8 cellular contexts compared by ENCODE assay signal in the genomic region with DNA sequence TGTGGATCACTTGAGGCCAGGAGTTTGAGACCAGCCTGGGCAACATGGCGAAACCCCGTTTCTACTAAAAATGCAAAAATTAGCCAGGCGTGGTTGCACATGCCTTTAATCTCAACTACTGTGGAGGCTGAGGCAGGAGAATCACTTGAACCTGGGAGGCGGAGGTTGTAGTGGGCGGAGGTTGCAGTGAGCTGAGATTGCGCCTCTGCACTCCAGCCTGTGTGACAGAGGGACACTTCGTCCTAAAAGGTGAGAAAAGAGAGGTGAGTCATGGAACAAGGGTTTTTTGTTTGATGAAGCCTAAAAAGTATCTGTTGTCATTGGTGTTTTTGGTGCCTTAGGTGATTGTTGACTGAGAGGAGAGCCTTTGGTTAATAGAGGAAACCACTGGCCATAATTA. TPM values are rescaled to one million over a fixed set of nuclear protein-coding genes. Genes with fewer than 3 reads are reported as not detected.
DNase-seq lines count a peak whose midpoint lies in the region; ATAC-seq lines count a peak whose summit lies in the region.
"Not testable (repeated sequence)": the region's sequence is repeated elsewhere in the genome, so short reads cannot be mapped to it uniquely, and the experiment has no call there.

No MANE protein-coding gene starts in this region.

- not testable (repeated sequence) for H2AK5ac ChIP-seq in mesenchymal stem cell (ENCODE audit: low read length, severe bottlenecking)

- not testable (repeated sequence) for H2BK15ac ChIP-seq in mesenchymal stem cell (ENCODE audit: low read depth, poor library complexity, severe bottlenecking)

- H2AFZ ChIP-seq in mesenchymal stem cell (ENCODE audit: low read depth, low read length), result not testable (repeated sequence)

- not testable (repeated sequence) for H3K18ac ChIP-seq in mesenchymal stem cell (ENCODE audit: low read depth in 1 of 2, low read length in 2 of 2)

- peaks cover 68% of the 10 kb centered on the region for H3K36me3 ChIP-seq in BLaER1
- not testable (repeated sequence) for H3K36me3 ChIP-seq in mesenchymal stem cell (ENCODE audit: control insufficient read depth in 1 of 2, insufficient read depth in 2 of 2, low read depth in 1 of 2, low read length in 2 of 2)

- H3K9me3 Mint-ChIP-seq in activated naive CD8-positive, alpha-beta T cell treated with anti-CD3 and anti-CD28 coated beads, Interleukin-2, amount 10 ng/mL, durations not matched to agents 7 days and 5 days; stimulated activated effector memory CD8-positive, alpha-beta T cell treated with anti-CD3 and anti-CD28 coated beads, Interleukin-12 subunit alpha, Interleukin-12 subunit beta, amount 100 ng/mL, for 72 hours: not testable (repeated sequence)

- H3K36me3 Mint-ChIP-seq in activated naive CD8-positive, alpha-beta T cell treated with anti-CD3 and anti-CD28 coated beads, Interleukin-2, amount 10 ng/mL, durations not matched to agents 7 days and 5 days, result peaks cover 26% of the 10 kb centered on the region
- H3K36me3 Mint-ChIP-seq in stimulated activated effector memory CD8-positive, alpha-beta T cell treated with anti-CD3 and anti-CD28 coated beads, Interleukin-12 subunit alpha, Interleukin-12 subunit beta, amount 100 ng/mL, for 72 hours, result peaks cover 50% of the 10 kb centered on the region

- not testable (repeated sequence) for H3K27me3 ChIP-seq in BLaER1; mesenchymal stem cell (ENCODE audit: control insufficient read depth in 1 of 2, insufficient read depth in 1 of 2, low read length in 2 of 2)

- H3K4me3 ChIP-seq in BLaER1; mesenchymal stem cell (ENCODE audit: insufficient read depth in 1 of 2, low read depth in 1 of 2, low read length in 2 of 2): not testable (repeated sequence)

- peak overlapping the region; percentile 35 for H3K27ac Mint-ChIP-seq in activated naive CD8-positive, alpha-beta T cell treated with anti-CD3 and anti-CD28 coated beads, Interleukin-2, amount 10 ng/mL, durations not matched to agents 7 days and 5 days
- not testable (repeated sequence) for H3K27ac Mint-ChIP-seq in stimulated activated effector memory CD8-positive, alpha-beta T cell treated with anti-CD3 and anti-CD28 coated beads, Interleukin-12 subunit alpha, Interleukin-12 subunit beta, amount 100 ng/mL, for 72 hours

- ATAC-seq in GM18511 (IDR thresholded peaks at IDR 0.05; ENCODE audit: unreplicated experiment), result peak; percentile 48
- peak; percentile 25 for ATAC-seq in HG03442 (IDR thresholded peaks at IDR 0.05; ENCODE audit: unreplicated experiment)
- peak; percentile 38 to 64 for ATAC-seq in activated CD4-positive, CD25-positive, alpha-beta regulatory T cell treated with anti-CD3 and anti-CD28 coated beads, Interleukin-2, amount 50 U/mL, for 24 hours
- not testable (repeated sequence) for ATAC-seq in activated naive CD8-positive, alpha-beta T cell treated with anti-CD3 and anti-CD28 coated beads, Interleukin-2, amount 10 ng/mL, durations not matched to agents 7 days and 5 days (ENCODE audit: low read depth)
- peak; percentile 70 for ATAC-seq in stimulated activated effector memory CD8-positive, alpha-beta T cell treated with anti-CD3 and anti-CD28 coated beads, Interleukin-12 subunit alpha, Interleukin-12 subunit beta, amount 100 ng/mL, for 72 hours

- 93% methylated on average over 7 of the region's 7 CpGs for WGBS in mesenchymal stem cell

- not testable (repeated sequence) for H2BK12ac ChIP-seq in mesenchymal stem cell (ENCODE audit: low read length in 2 of 2)

- not testable (repeated sequence) for H3K9ac ChIP-seq in BLaER1; mesenchymal stem cell (ENCODE audit: low read length)

- POLR2A ChIA-PET in activated naive CD8-positive, alpha-beta T cell treated with anti-CD3 and anti-CD28 coated beads, Interleukin-2, amount 10 ng/mL, durations not matched to agents 7 days and 5 days (lab: Charles Lee), result not testable (repeated sequence)

- H4K20me1 ChIP-seq in BLaER1, result peaks cover 100% of the 10 kb centered on the region

- H3K4me3 Mint-ChIP-seq in activated naive CD8-positive, alpha-beta T cell treated with anti-CD3 and anti-CD28 coated beads, Interleukin-2, amount 10 ng/mL, durations not matched to agents 7 days and 5 days; stimulated activated effector memory CD8-positive, alpha-beta T cell treated with anti-CD3 and anti-CD28 coated beads, Interleukin-12 subunit alpha, Interleukin-12 subunit beta, amount 100 ng/mL, for 72 hours: not testable (repeated sequence)

- H3K4me2 ChIP-seq in BLaER1, result peak overlapping the region; percentile 14; the same call in 1 of the 2 replicates
- H3K4me2 ChIP-seq in mesenchymal stem cell (ENCODE audit: low read length, poor library complexity, severe bottlenecking), result not testable (repeated sequence)

- not testable (repeated sequence) for H3K23ac ChIP-seq in mesenchymal stem cell (ENCODE audit: low read length in 2 of 2)

- not testable (repeated sequence) for H3K14ac ChIP-seq in mesenchymal stem cell (ENCODE audit: low read length in 2 of 2)

- H3K27me3 Mint-ChIP-seq in activated naive CD8-positive, alpha-beta T cell treated with anti-CD3 and anti-CD28 coated beads, Interleukin-2, amount 10 ng/mL, durations not matched to agents 7 days and 5 days, result not testable (repeated sequence)

- H4K8ac ChIP-seq in mesenchymal stem cell (ENCODE audit: low read length), result peak overlapping the region; percentile 91

- H3K79me1 ChIP-seq in mesenchymal stem cell (replicated peaks; ENCODE audit: low read length, poor library complexity, severe bottlenecking), result not testable (repeated sequence)

- peaks cover 41% of the 10 kb centered on the region for H3K4me1 ChIP-seq in BLaER1
- not testable (repeated sequence) for H3K4me1 ChIP-seq in mesenchymal stem cell (ENCODE audit: control insufficient read depth, insufficient read depth, low read depth, low read length)

- peaks cover 43% of the 10 kb centered on the region for H3K4me1 Mint-ChIP-seq in activated naive CD8-positive, alpha-beta T cell treated with anti-CD3 and anti-CD28 coated beads, Interleukin-2, amount 10 ng/mL, durations not matched to agents 7 days and 5 days
- peaks cover 45% of the 10 kb centered on the region for H3K4me1 Mint-ChIP-seq in stimulated activated effector memory CD8-positive, alpha-beta T cell treated with anti-CD3 and anti-CD28 coated beads, Interleukin-12 subunit alpha, Interleukin-12 subunit beta, amount 100 ng/mL, for 72 hours

- not testable (repeated sequence) for H3K9me3 ChIP-seq in BLaER1; mesenchymal stem cell (ENCODE audit: control insufficient read depth, low read length)

- not testable (repeated sequence) for H3K4ac ChIP-seq in mesenchymal stem cell (ENCODE audit: low read depth in 1 of 2, low read length in 2 of 2)

- not testable (repeated sequence) for H3K27ac ChIP-seq in BLaER1; mesenchymal stem cell (ENCODE audit: low read length, poor library complexity, severe bottlenecking)

- H4K91ac ChIP-seq in mesenchymal stem cell (ENCODE audit: low read length), result not testable (repeated sequence)

- H2BK5ac ChIP-seq in mesenchymal stem cell (ENCODE audit: low read depth, low read length, poor library complexity, severe bottlenecking), result not testable (repeated sequence)

- not testable (repeated sequence) for H2BK120ac ChIP-seq in mesenchymal stem cell (ENCODE audit: low read depth, low read length)

- peak; percentile 47 to 48 for DNase-seq in activated T-cell treated with anti-CD3 and anti-CD28 coated beads, Interleukin-2, amount 50 U/mL, for 48 hours
- not testable (repeated sequence) for DNase-seq in activated naive CD8-positive, alpha-beta T cell treated with anti-CD3 and anti-CD28 coated beads, Interleukin-2, amount 10 ng/mL, durations not matched to agents 7 days and 5 days; mesenchymal stem cell; stimulated activated effector memory CD8-positive, alpha-beta T cell treated with anti-CD3 and anti-CD28 coated beads, Interleukin-12 subunit alpha, Interleukin-12 subunit beta, amount 100 ng/mL, for 72 hours (ENCODE audit: low spot score in 2 of 2)

RNA-seq across cellular contexts. Expression of gene LMNB1, which starts 11.5 kb away (rescaled TPM):
- total RNA-seq in activated naive CD8-positive, alpha-beta T cell treated with anti-CD3 and anti-CD28 coated beads, Interleukin-2, amount 10 ng/mL, durations not matched to agents 7 days and 5 days, result 100 to 1,000 TPM; 229 to 243 TPM
- 10.6 TPM for polyA plus RNA-seq in mesenchymal stem cell (2013, experiment 1 of 2)
- polyA plus RNA-seq in mesenchymal stem cell (2013, experiment 2 of 2), result 11.1 TPM
